23 cellular contexts compared by ENCODE assay signal in the genomic region with DNA sequence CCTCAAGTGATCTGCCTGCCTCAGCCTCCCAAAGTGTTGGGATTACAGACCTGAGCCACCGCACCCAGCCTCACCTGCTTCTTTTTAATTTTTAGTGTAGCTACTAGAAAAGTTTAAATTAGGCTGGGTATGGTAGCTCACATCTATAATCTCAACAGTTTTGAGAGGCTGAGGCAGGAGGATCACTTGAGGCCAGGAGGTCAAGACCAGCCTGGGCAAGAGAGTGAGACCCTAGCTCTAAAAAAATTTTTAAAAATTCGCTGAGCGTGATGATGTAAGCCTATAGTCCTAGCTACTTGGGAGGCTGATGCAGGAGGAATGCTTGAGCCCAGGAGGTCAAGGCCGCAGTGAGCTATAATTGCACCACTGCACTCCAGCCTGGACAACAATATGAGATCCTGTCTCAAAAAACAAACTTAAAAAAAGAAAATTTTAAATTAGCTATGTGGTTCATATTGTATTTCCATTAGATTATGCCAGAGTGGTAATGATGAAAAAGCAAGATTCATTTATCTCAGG.
"Had no signal": no experiment of that assay in that cellular context is flagged by ENCODE, and none has a peak within 500 bp of the region (broad histone marks: within the 10 kb centered on the region; RNA-seq: fewer than 3 reads in every experiment).

No MANE protein-coding gene starts in this region.

- H3K9me3 ChIP-seq: esophagus squamous epithelium, prostate gland, spleen, tibial nerve, upper lobe of right lung, vagina had no signal

- H2AFZ ChIP-seq: parathyroid adenoma had no signal

- H3K4me3 ChIP-seq: esophagus squamous epithelium, prostate gland, spleen, tibial nerve, upper lobe of right lung, vagina had no signal

- H3K36me3 ChIP-seq: prostate gland had no signal

- ATAC-seq: effector memory CD8-positive, alpha-beta T cell; left colon; sciatic nerve; stimulated activated memory B cell treated with anti-CD40 and anti-IgM and Interleukin-4, amounts not matched to agents 10 μg/mL and 1 μg/mL and 100 μg/mL, for 72 hours; upper lobe of right lung had no signal

- DNase-seq: effector memory CD8-positive, alpha-beta T cell; esophagus squamous epithelium; head of caudate nucleus; hippocampal formation; left colon; mesendoderm; naive B cell; occipital lobe; spleen; stimulated activated CD4-positive, alpha-beta T cell treated with anti-CD3 and anti-CD28 coated beads, Interleukin-15, amount 100 ng/mL, for 24 hours; stimulated activated CD4-positive, alpha-beta T cell treated with anti-CD3 and anti-CD28 coated beads, Interleukin-1b, Interleukin-23, amount 100 ng/mL, for 48 hours; stimulated activated CD4-positive, alpha-beta T cell treated with anti-CD3 and anti-CD28 coated beads, Interleukin-4, amount 100 ng/mL, for 24 hours; upper lobe of right lung had no signal

- H3K4me3 Mint-ChIP-seq: dendritic cell treated with granulocyte-macrophage colony-stimulating factor and Interleukin-4, amounts not matched to agents 40 ng/mL and 50 ng/mL, for 4 days; effector memory CD8-positive, alpha-beta T cell; naive B cell; nephron; stimulated activated memory B cell treated with anti-CD40 and anti-IgM and Interleukin-4, amounts not matched to agents 10 μg/mL and 1 μg/mL and 100 μg/mL, for 72 hours; stimulated activated naive CD8-positive, alpha-beta T cell treated with anti-CD3 and anti-CD28 coated beads, Interleukin-15, Interleukin-2, amounts not matched to agents 100 ng/mL and 50 ng/mL, for 24 hours had no signal

- H3K27me3 Mint-ChIP-seq: dendritic cell treated with granulocyte-macrophage colony-stimulating factor and Interleukin-4, amounts not matched to agents 40 ng/mL and 50 ng/mL, for 4 days; effector memory CD8-positive, alpha-beta T cell; naive B cell; stimulated activated memory B cell treated with anti-CD40 and anti-IgM and Interleukin-4, amounts not matched to agents 10 μg/mL and 1 μg/mL and 100 μg/mL, for 72 hours; stimulated activated naive CD8-positive, alpha-beta T cell treated with anti-CD3 and anti-CD28 coated beads, Interleukin-15, Interleukin-2, amounts not matched to agents 100 ng/mL and 50 ng/mL, for 24 hours had no signal

- H3K27ac ChIP-seq: epithelial cell of prostate, esophagus squamous epithelium, parathyroid adenoma, prostate gland, spleen, tibial nerve, upper lobe of right lung had no signal

- H3K27ac Mint-ChIP-seq: dendritic cell treated with granulocyte-macrophage colony-stimulating factor and Interleukin-4, amounts not matched to agents 40 ng/mL and 50 ng/mL, for 4 days; naive B cell; nephron; stimulated activated memory B cell treated with anti-CD40 and anti-IgM and Interleukin-4, amounts not matched to agents 10 μg/mL and 1 μg/mL and 100 μg/mL, for 72 hours; stimulated activated naive CD8-positive, alpha-beta T cell treated with anti-CD3 and anti-CD28 coated beads, Interleukin-15, Interleukin-2, amounts not matched to agents 100 ng/mL and 50 ng/mL, for 24 hours had no signal

- H3K27me3 ChIP-seq: esophagus squamous epithelium, spleen, tibial nerve, upper lobe of right lung, vagina had no signal

- H3K9me3 Mint-ChIP-seq: dendritic cell treated with granulocyte-macrophage colony-stimulating factor and Interleukin-4, amounts not matched to agents 40 ng/mL and 50 ng/mL, for 4 days; effector memory CD8-positive, alpha-beta T cell; naive B cell; nephron; stimulated activated memory B cell treated with anti-CD40 and anti-IgM and Interleukin-4, amounts not matched to agents 10 μg/mL and 1 μg/mL and 100 μg/mL, for 72 hours; stimulated activated naive CD8-positive, alpha-beta T cell treated with anti-CD3 and anti-CD28 coated beads, Interleukin-15, Interleukin-2, amounts not matched to agents 100 ng/mL and 50 ng/mL, for 24 hours had no signal

- H3K9ac ChIP-seq: parathyroid adenoma had no signal
